13 cellular contexts compared by ENCODE assay signal in the genomic region with DNA sequence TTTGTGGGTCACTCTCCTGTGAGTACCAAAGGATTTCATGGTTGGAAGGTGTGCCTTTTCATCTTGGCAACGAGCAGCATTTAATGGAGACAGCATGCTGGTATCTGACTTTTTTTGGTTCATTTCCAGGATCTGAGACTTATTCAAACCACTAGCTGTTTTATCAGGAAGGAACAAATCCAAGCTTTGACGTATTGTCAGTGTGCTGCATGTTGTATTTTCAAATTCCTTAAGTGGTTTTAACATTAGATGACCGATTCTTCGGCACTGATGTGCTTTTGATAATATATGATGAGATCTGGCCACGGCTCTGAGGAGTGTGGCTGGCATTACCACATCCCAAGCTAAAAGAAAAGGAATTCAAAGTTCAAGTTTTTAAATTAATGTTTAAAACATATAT. TPM values are rescaled to one million over a fixed set of nuclear protein-coding genes. Genes with fewer than 3 reads are reported as not detected.
DNase-seq lines count a peak whose midpoint lies in the region; ATAC-seq and TF ChIP-seq lines count a peak whose summit lies in the region.
"Had no signal": no experiment of that assay in that cellular context is flagged by ENCODE, and none has a peak within 500 bp of the region (broad histone marks: within the 10 kb centered on the region; RNA-seq: fewer than 3 reads in every experiment).

No MANE protein-coding gene starts in this region.

- DNase-seq in RWPE2 (ENCODE audit: low spot score) (no peak), epithelial cell of prostate (ENCODE audit: low read depth, low spot score) (no peak), lower lobe of right lung (no peak), uterus (no peak), UCSD-AML1 (lab: John Stamatoyannopoulos, UW; ENCODE audit: unreplicated experiment) (no peak), RPMI8226 (no peak)
- DNase-seq: activated T-cell treated with anti-CD3 and anti-CD28 coated beads, Interleukin-2, amount 50 U/mL, for 4 hours; cortex of kidney; naive B cell; NCI-H2081; stimulated activated CD4-positive, alpha-beta T cell treated with anti-CD3 and anti-CD28 coated beads, Interleukin-1b, Interleukin-23, amount 100 ng/mL, for 48 hours; stimulated activated naive CD8-positive, alpha-beta T cell treated with anti-CD3 and anti-CD28 coated beads, Interleukin-15, Interleukin-2, amounts not matched to agents 100 U/mL and 50 U/mL, for 24 hours had no signal

- H3K27me3 ChIP-seq in RWPE2 (ENCODE audit: insufficient read depth, poor library complexity, severe bottlenecking) (no peaks in the 10 kb centered on the region), lower lobe of right lung (ENCODE audit: low read depth) (no peaks in the 10 kb centered on the region), uterus (no peaks in the 10 kb centered on the region)

- peak overlapping the region; percentile 49 for H3K27ac ChIP-seq in RWPE2 (ENCODE audit: poor library complexity, severe bottlenecking)
- H3K27ac ChIP-seq in epithelial cell of prostate, result peak overlapping the region; percentile 86
- H3K27ac ChIP-seq in lower lobe of right lung, result peak overlapping the region; percentile 49
- peak overlapping the region; percentile 71 to 87 for H3K27ac ChIP-seq in uterus

- no peak for ATAC-seq in RWPE2 (ENCODE audit: low read depth)
- peak in 1 of 2 donors; percentile 33 for ATAC-seq in lower lobe of right lung
- ATAC-seq in GM18858 (IDR thresholded peaks at IDR 0.05; ENCODE audit: unreplicated experiment), result no peak
- ATAC-seq: activated T-cell treated with anti-CD3 and anti-CD28 coated beads, Interleukin-2, amount 50 U/mL, for 4 hours; stimulated activated naive CD8-positive, alpha-beta T cell treated with anti-CD3 and anti-CD28 coated beads, Interleukin-15, Interleukin-2, amounts not matched to agents 100 U/mL and 50 U/mL, for 24 hours had no signal

- H3K4me3 ChIP-seq in RWPE2 (ENCODE audit: severe bottlenecking) (no peak overlapping the region), lower lobe of right lung (no peak overlapping the region), uterus (no peak overlapping the region)

- intact Hi-C loops in lower lobe of right lung (cut with DNase I) (no loop called here), uterus (cut with DNase I; ENCODE audit: low total_unique reads) (no loop called here)

- peaks cover 26% of the 10 kb centered on the region for H3K36me3 ChIP-seq in RWPE2 (ENCODE audit: low read depth)
- H3K36me3 ChIP-seq in lower lobe of right lung, result peaks cover 6% of the 10 kb centered on the region
- H3K36me3 ChIP-seq in uterus, result no peaks in the 10 kb centered on the region

- H3K9me3 ChIP-seq in RWPE2 (ENCODE audit: severe bottlenecking) (no peaks in the 10 kb centered on the region), lower lobe of right lung (no peaks in the 10 kb centered on the region), uterus (no peaks in the 10 kb centered on the region)

- TF ChIP-seq POLR2A in uterus (IDR thresholded peaks at IDR 0.05), result no peak

- peaks cover 14% of the 10 kb centered on the region for H3K4me1 ChIP-seq in RWPE2 (ENCODE audit: insufficient read depth, poor library complexity, severe bottlenecking)
- H3K4me1 ChIP-seq in lower lobe of right lung, result peaks cover 46% of the 10 kb centered on the region
- peaks cover 6 to 9% of the 10 kb centered on the region in 2 donors for H3K4me1 ChIP-seq in uterus

- TF ChIP-seq CTCF in RWPE2 (IDR thresholded peaks at IDR 0.05; ENCODE audit: poor library complexity, severe bottlenecking) (no peak), lower lobe of right lung (IDR thresholded peaks at IDR 0.05) (no peak), uterus (IDR thresholded peaks at IDR 0.05) (no peak)

RNA-seq across cellular contexts. Expression of a gene that starts 6.4 kb away (rescaled TPM):
- total RNA-seq in lower lobe of right lung (19.5 TPM), uterus (10 to 100 TPM in 3 of 4 donors, 1 to 10 TPM in 1; 4.1 to 48.8 (median 21.1) TPM)

RNA-seq across cellular contexts. Expression of a gene that starts 48.3 kb away (rescaled TPM):
- total RNA-seq in lower lobe of right lung, result 5.4 TPM
- 10 to 100 TPM in 1 of 4 donors, 1 to 10 TPM in 2, under 1 TPM in 1; 0.29 to 14.2 (median 4.1) TPM for total RNA-seq in uterus
- total RNA-seq: activated T-cell treated with anti-CD3 and anti-CD28 coated beads, Interleukin-2, amount 50 U/mL, for 4 hours had no signal

RNA-seq across cellular contexts. Expression of a gene that starts 54.1 kb away (rescaled TPM):
- total RNA-seq in lower lobe of right lung, result 10.3 TPM
- 10 to 100 TPM in 1 of 4 donors, 1 to 10 TPM in 3; 3.6 to 17.5 (median 6.8) TPM for total RNA-seq in uterus
